1 cellular context compared by ENCODE assay signal in genomic region chr9:9522406-9522805, GRCh38.
TF ChIP-seq lines count a peak whose summit lies in the region.

No MANE protein-coding gene starts in this region.

TF ChIP-seq in WTC11, 78 proteins besides CTCF, POLR2A, EP300 and RAD21 (continued from another document):
- TF ChIP-seq FOXJ3 (CRISPR knock-in tag; IDR thresholded peaks at IDR 0.05; ENCODE audit: borderline replicate concordance): no peak
- TF ChIP-seq, protein P1, sequence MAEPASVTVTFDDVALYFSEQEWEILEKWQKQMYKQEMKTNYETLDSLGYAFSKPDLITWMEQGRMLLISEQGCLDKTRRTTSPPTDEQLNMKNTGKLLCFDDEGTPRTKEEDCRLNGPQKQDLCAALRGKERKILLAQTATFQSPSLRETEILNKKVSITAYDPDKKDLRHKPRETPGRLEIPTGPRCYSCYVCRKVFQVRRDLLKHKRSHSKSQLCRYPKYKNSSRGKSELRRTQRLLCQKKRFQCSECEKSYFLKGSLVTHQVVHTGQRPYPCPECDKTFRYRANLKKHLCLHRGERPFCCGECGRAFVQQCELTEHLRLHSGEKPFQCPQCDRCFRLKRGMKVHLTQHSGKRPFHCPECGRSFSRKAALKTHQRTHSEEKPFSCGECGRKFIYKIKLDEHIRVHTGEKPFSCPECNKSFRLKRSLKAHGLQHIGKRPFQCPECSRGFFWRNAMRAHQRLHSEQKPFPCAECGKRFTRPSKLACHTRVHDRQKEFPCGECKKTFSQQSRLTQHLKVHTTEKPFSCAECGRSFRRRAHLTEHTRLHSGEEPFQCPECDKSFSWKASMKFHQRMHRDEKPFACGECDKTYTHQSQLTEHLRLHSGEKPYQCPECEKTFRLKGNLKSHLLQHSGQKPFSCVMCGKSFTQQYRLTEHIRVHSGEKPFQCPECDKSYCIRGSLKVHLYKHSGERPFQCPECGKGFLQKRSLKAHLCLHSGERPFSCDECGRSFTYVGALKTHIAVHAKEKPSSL (CRISPR knock-in tag; conservative IDR thresholded peaks at IDR 0.05): no peak
- TF ChIP-seq ZBTB21 (CRISPR knock-in tag; IDR thresholded peaks at IDR 0.05; ENCODE audit: borderline replicate concordance): no peak
- TF ChIP-seq, protein P2, sequence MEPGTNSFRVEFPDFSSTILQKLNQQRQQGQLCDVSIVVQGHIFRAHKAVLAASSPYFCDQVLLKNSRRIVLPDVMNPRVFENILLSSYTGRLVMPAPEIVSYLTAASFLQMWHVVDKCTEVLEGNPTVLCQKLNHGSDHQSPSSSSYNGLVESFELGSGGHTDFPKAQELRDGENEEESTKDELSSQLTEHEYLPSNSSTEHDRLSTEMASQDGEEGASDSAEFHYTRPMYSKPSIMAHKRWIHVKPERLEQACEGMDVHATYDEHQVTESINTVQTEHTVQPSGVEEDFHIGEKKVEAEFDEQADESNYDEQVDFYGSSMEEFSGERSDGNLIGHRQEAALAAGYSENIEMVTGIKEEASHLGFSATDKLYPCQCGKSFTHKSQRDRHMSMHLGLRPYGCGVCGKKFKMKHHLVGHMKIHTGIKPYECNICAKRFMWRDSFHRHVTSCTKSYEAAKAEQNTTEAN (CRISPR knock-in tag; IDR thresholded peaks at IDR 0.05): no peak
- TF ChIP-seq, protein P3, sequence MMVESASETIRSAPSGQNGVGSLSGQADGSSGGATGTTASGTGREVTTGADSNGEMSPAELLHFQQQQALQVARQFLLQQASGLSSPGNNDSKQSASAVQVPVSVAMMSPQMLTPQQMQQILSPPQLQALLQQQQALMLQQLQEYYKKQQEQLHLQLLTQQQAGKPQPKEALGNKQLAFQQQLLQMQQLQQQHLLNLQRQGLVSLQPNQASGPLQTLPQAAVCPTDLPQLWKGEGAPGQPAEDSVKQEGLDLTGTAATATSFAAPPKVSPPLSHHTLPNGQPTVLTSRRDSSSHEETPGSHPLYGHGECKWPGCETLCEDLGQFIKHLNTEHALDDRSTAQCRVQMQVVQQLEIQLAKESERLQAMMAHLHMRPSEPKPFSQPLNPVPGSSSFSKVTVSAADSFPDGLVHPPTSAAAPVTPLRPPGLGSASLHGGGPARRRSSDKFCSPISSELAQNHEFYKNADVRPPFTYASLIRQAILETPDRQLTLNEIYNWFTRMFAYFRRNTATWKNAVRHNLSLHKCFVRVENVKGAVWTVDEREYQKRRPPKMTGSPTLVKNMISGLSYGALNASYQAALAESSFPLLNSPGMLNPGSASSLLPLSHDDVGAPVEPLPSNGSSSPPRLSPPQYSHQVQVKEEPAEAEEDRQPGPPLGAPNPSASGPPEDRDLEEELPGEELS (CRISPR knock-in tag; IDR thresholded peaks at IDR 0.05): no peak
- TF ChIP-seq ZNF121 (CRISPR knock-in tag; IDR thresholded peaks at IDR 0.05): no peak
- TF ChIP-seq, protein P4, sequence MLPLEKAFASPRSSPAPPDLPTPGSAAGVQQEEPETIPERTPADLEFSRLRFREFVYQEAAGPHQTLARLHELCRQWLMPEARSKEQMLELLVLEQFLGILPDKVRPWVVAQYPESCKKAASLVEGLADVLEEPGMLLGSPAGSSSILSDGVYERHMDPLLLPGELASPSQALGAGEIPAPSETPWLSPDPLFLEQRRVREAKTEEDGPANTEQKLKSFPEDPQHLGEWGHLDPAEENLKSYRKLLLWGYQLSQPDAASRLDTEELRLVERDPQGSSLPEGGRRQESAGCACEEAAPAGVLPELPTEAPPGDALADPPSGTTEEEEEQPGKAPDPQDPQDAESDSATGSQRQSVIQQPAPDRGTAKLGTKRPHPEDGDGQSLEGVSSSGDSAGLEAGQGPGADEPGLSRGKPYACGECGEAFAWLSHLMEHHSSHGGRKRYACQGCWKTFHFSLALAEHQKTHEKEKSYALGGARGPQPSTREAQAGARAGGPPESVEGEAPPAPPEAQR (CRISPR knock-in tag; IDR thresholded peaks at IDR 0.05): no peak
- TF ChIP-seq MXD4 (CRISPR knock-in tag; IDR thresholded peaks at IDR 0.05; ENCODE audit: borderline replicate concordance): no peak
TF ChIP-seq in WTC11: peak in this region for 0.
